Comparison of ENCODE assay signal across 1 cellular context in the genomic region with DNA sequence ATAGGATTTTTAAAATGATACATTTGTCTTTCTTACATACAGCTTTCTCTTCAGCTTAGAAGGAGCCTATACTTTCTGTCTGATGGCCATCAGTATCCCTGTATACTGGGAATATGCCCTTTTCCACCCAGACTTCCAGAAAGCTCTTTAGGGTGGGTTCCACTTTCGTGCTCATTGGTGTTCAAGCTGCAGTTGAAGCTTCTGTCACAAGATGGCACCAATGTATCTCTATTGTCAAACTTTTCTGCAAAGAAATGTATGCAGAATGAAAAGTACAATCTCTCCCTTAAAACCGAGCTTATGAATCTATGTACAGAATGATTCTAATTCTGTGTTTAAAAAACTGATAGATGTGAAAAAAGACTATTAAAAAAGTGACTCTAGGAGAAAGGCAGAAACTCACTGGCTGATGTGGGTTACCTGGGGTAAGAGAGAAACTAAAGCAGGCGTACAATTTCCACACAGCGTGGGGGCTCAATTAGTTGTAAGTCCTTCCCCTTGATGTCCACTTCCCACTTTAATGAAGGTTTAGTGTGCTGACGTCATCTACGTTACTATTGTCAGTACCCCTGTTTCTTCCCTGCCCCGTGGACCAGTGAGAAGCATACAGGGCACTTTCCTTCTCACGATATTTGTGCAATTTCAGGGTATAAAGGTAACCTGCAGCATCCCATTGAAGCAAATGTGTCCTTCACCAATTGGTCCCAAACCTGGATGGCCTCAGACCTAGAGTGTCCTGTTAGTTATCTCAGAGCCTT.
TF ChIP-seq lines count a peak whose summit lies in the region.

No MANE protein-coding gene starts in this region.

TF ChIP-seq in SK-N-SH treated with all-trans-retinoic acid at 6 μM for 48 hours, 23 proteins besides CTCF, POLR2A, EP300 and RAD21 (continued from another document):
- TF ChIP-seq, protein P1, sequence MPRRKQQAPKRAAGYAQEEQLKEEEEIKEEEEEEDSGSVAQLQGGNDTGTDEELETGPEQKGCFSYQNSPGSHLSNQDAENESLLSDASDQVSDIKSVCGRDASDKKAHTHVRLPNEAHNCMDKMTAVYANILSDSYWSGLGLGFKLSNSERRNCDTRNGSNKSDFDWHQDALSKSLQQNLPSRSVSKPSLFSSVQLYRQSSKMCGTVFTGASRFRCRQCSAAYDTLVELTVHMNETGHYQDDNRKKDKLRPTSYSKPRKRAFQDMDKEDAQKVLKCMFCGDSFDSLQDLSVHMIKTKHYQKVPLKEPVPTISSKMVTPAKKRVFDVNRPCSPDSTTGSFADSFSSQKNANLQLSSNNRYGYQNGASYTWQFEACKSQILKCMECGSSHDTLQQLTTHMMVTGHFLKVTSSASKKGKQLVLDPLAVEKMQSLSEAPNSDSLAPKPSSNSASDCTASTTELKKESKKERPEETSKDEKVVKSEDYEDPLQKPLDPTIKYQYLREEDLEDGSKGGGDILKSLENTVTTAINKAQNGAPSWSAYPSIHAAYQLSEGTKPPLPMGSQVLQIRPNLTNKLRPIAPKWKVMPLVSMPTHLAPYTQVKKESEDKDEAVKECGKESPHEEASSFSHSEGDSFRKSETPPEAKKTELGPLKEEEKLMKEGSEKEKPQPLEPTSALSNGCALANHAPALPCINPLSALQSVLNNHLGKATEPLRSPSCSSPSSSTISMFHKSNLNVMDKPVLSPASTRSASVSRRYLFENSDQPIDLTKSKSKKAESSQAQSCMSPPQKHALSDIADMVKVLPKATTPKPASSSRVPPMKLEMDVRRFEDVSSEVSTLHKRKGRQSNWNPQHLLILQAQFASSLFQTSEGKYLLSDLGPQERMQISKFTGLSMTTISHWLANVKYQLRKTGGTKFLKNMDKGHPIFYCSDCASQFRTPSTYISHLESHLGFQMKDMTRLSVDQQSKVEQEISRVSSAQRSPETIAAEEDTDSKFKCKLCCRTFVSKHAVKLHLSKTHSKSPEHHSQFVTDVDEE (CRISPR knock-in tag; IDR thresholded peaks at IDR 0.05): no peak
- TF ChIP-seq ZNF8 (CRISPR knock-in tag; IDR thresholded peaks at IDR 0.05): no peak
- no peak for TF ChIP-seq OSR1 (CRISPR knock-in tag; IDR thresholded peaks at IDR 0.05)
- no peak for TF ChIP-seq TCF4 (CRISPR knock-in tag; IDR thresholded peaks at IDR 0.05; ENCODE audit: borderline replicate concordance)
- TF ChIP-seq SNAI2 (CRISPR knock-in tag; IDR thresholded peaks at IDR 0.05): no peak
- TF ChIP-seq ZNF565 (CRISPR knock-in tag; conservative IDR thresholded peaks at IDR 0.05; ENCODE audit: low read depth): no peak
TF ChIP-seq in SK-N-SH treated with all-trans-retinoic acid at 6 μM for 48 hours: peak in this region for 0.
